In genomic region chr18:37346048-37346447, GRCh38 we compare ENCODE assay signal across 3 cellular contexts.
A peak's percentile ranks its signal among the peaks of the same experiment; 100 is the strongest.
TF ChIP-seq lines count a peak whose summit lies in the region.

No MANE protein-coding gene starts in this region.

TF ChIP-seq in HEK293, 187 proteins besides CTCF, POLR2A, EP300 and RAD21:
- TF ChIP-seq SCRT1 (tag by site-specific recombination; IDR thresholded peaks at IDR 0.05; ENCODE audit: borderline replicate concordance) (no peak), ATF2 (tag by site-specific recombination; IDR thresholded peaks at IDR 0.05; ENCODE audit: low read depth) (no peak), ZNF155 (tag by site-specific recombination; IDR thresholded peaks at IDR 0.05) (no peak), ZNF223 (tag by site-specific recombination; IDR thresholded peaks at IDR 0.05) (no peak), ZNF292 (tag by site-specific recombination; IDR thresholded peaks at IDR 0.05; ENCODE audit: borderline replicate concordance, low read depth) (no peak), ZNF114 (tag by site-specific recombination; IDR thresholded peaks at IDR 0.05) (no peak), ZNF560 (tag by site-specific recombination; IDR thresholded peaks at IDR 0.05; ENCODE audit: borderline replicate concordance) (no peak), BCL11B (tag by site-specific recombination; IDR thresholded peaks at IDR 0.05; ENCODE audit: low read depth) (no peak), GLIS1 (tag by site-specific recombination; IDR thresholded peaks at IDR 0.05) (peak; percentile 69), ZNF701 (tag by site-specific recombination; IDR thresholded peaks at IDR 0.05) (no peak), ZNF302 (tag by site-specific recombination; IDR thresholded peaks at IDR 0.05; ENCODE audit: low read depth) (no peak), PRDM10 (tag by site-specific recombination; IDR thresholded peaks at IDR 0.05) (peak; percentile 59), ZNF654 (tag by site-specific recombination; IDR thresholded peaks at IDR 0.05; ENCODE audit: low read depth) (no peak), ZNF404 (tag by site-specific recombination; IDR thresholded peaks at IDR 0.05) (no peak), ZNF777 (tag by site-specific recombination; IDR thresholded peaks at IDR 0.05; ENCODE audit: borderline replicate concordance) (no peak)
TF ChIP-seq in HEK293: peak in this region for 2.

TF ChIP-seq in H1, 55 proteins besides CTCF, POLR2A, EP300 and RAD21:
- TF ChIP-seq NRF1 (IDR thresholded peaks at IDR 0.05; ENCODE audit: low read depth, low read length) (no peak), USF2 (IDR thresholded peaks at IDR 0.05; ENCODE audit: low read length) (no peak), CBX8 (IDR thresholded peaks at IDR 0.05; ENCODE audit: borderline replicate concordance, low read depth, low read length) (no peak), CBX5 (IDR thresholded peaks at IDR 0.05; ENCODE audit: low read depth, low read length) (no peak), FOSL1 (IDR thresholded peaks at IDR 0.05; ENCODE audit: insufficient read depth, low read depth, low read length) (no peak), JUND (IDR thresholded peaks at IDR 0.05; ENCODE audit: low read length) (peak; percentile 55; the same call in 1 of the 2 replicates), SUZ12 (IDR thresholded peaks at IDR 0.05; ENCODE audit: low read length) (no peak), GTF2F1 (IDR thresholded peaks at IDR 0.05; ENCODE audit: borderline replicate concordance, low read depth, low read length) (no peak)
TF ChIP-seq in H1: peak in this region for 1.

TF ChIP-seq in HepG2, 621 proteins besides CTCF, POLR2A, EP300 and RAD21:
- TF ChIP-seq ZFX (CRISPR knock-in tag; IDR thresholded peaks at IDR 0.05; ENCODE audit: low read depth) (no peak), SAFB2 (CRISPR knock-in tag; IDR thresholded peaks at IDR 0.05; ENCODE audit: borderline replicate concordance, low read depth) (no peak), ZNF333 (CRISPR knock-in tag; IDR thresholded peaks at IDR 0.05; ENCODE audit: borderline replicate concordance) (no peak), KAT8 (CRISPR knock-in tag; IDR thresholded peaks at IDR 0.05) (no peak), MBNL3 (CRISPR knock-in tag; conservative IDR thresholded peaks at IDR 0.05) (no peak), SMARCC2 (IDR thresholded peaks at IDR 0.05) (no peak), PRMT3 (CRISPR knock-in tag; IDR thresholded peaks at IDR 0.05; ENCODE audit: borderline replicate concordance, low read depth) (no peak), RNF2 (conservative IDR thresholded peaks at IDR 0.05; ENCODE audit: low read depth) (no peak), THRA (CRISPR knock-in tag; IDR thresholded peaks at IDR 0.05; ENCODE audit: borderline replicate concordance) (no peak), ARID4A (CRISPR knock-in tag; IDR thresholded peaks at IDR 0.05; ENCODE audit: borderline replicate concordance) (no peak)
